In the genomic region with DNA sequence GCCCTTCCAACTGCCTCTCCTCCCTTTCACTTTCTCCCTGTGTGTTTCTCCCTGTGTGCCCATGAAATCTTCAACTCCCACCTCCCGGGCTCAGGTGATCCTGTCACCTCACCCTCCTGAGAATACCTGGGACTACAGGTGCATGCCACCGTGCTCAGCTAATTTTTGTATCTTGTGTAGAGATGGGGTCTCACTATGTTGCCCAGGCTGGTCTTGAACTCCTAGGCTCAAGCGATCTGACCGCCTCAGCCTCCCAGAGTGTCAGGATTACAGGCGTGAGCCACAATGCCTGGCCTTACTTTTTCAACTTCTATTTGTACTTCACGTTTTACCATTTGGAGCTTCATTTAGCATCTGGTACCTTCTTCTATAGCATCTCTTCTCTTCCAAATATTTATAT, we compare ENCODE assay signal across 19 cellular contexts. TPM values are rescaled to one million over a fixed set of nuclear protein-coding genes. Genes with fewer than 3 reads are reported as not detected.
DNase-seq lines count a peak whose midpoint lies in the region; ATAC-seq and TF ChIP-seq lines count a peak whose summit lies in the region.
"Had no signal": no experiment of that assay in that cellular context is flagged by ENCODE, and none has a peak within 500 bp of the region (broad histone marks: within the 10 kb centered on the region; RNA-seq: fewer than 3 reads in every experiment).

No MANE protein-coding gene starts in this region.

- H3K27ac ChIP-seq in BLaER1 treated with 17β-estradiol and CSF1 and Interleukin-3, amounts not matched to agents 10 nM and 100 nM, result peak overlapping the region in 3 of 11 experiments; percentile 6 to 37 (median 21); a peak in 3 of 22 replicates
- H3K27ac ChIP-seq: Peyer's patch had no signal

- H3K9me3 ChIP-seq in BLaER1 treated with 17β-estradiol and CSF1 and Interleukin-3, amounts not matched to agents 10 nM and 100 nM (replicated peaks in 1 of 11), result peaks cover 0 to 5% (median 0%) of the 10 kb centered on the region in 11 experiments; a peak in 2 of 22 replicates
- H3K9me3 ChIP-seq: mucosa of descending colon, Peyer's patch, upper lobe of left lung had no signal

- peak overlapping the region; percentile 73 to 89 (median 85) for H3K4me2 ChIP-seq in BLaER1 treated with 17β-estradiol and CSF1 and Interleukin-3, amounts not matched to agents 10 nM and 100 nM
- H3K4me2 ChIP-seq: smooth muscle cell had no signal

- peak overlapping the region in 4 of 11 experiments; percentile 12 to 23 (median 14); a peak in 6 of 22 replicates for H3K9ac ChIP-seq in BLaER1 treated with 17β-estradiol and CSF1 and Interleukin-3, amounts not matched to agents 10 nM and 100 nM

- 0 out of 22 replicates have a peak, but pooled peaks cover 0 to 3% (median 0%) of the 10 kb centered on the region in 11 experiments for H3K27me3 ChIP-seq in BLaER1 treated with 17β-estradiol and CSF1 and Interleukin-3, amounts not matched to agents 10 nM and 100 nM
- H3K27me3 ChIP-seq: Peyer's patch, upper lobe of left lung had no signal

- peaks cover 64% of the 10 kb centered on the region for H3K4me1 Mint-ChIP-seq in activated CD4-positive, alpha-beta T cell treated with anti-CD3 and anti-CD28 coated beads for 36 hours
- H3K4me1 Mint-ChIP-seq in activated CD8-positive, alpha-beta T cell treated with anti-CD3 and anti-CD28 coated beads for 36 hours (ENCODE audit: low read depth), result peaks cover 61% of the 10 kb centered on the region
- peaks cover 40 to 61% (median 52%) of the 10 kb centered on the region in 3 donors for H3K4me1 Mint-ChIP-seq in naive B cell

- H3K9me3 Mint-ChIP-seq in activated CD4-positive, alpha-beta T cell treated with anti-CD3 and anti-CD28 coated beads for 36 hours (ENCODE audit: low read depth), result no peaks in the 10 kb centered on the region
- no peaks in the 10 kb centered on the region for H3K9me3 Mint-ChIP-seq in activated CD8-positive, alpha-beta T cell treated with anti-CD3 and anti-CD28 coated beads for 36 hours
- peaks cover 0 to 3% (median 0%) of the 10 kb centered on the region in 7 donors for H3K9me3 Mint-ChIP-seq in naive B cell

- no peaks in the 10 kb centered on the region for H3K36me3 Mint-ChIP-seq in activated CD4-positive, alpha-beta T cell treated with anti-CD3 and anti-CD28 coated beads for 36 hours (ENCODE audit: low read depth)
- H3K36me3 Mint-ChIP-seq in activated CD8-positive, alpha-beta T cell treated with anti-CD3 and anti-CD28 coated beads for 36 hours (ENCODE audit: low read depth), result no peaks in the 10 kb centered on the region
- no peaks in the 10 kb centered on the region for H3K36me3 Mint-ChIP-seq in naive B cell

- H4K20me1 ChIP-seq in BLaER1 treated with 17β-estradiol and CSF1 and Interleukin-3, amounts not matched to agents 10 nM and 100 nM, result no peaks in the 10 kb centered on the region

- no peak for ATAC-seq in activated CD4-positive, alpha-beta T cell treated with anti-CD3 and anti-CD28 coated beads for 36 hours
- no peak for ATAC-seq in activated CD8-positive, alpha-beta T cell treated with anti-CD3 and anti-CD28 coated beads for 36 hours
- no peak for ATAC-seq in naive B cell (ENCODE audit: low read depth in 2 of 2)
- no peak for ATAC-seq in sciatic nerve
- ATAC-seq in GM21529 (IDR thresholded peaks at IDR 0.05; ENCODE audit: unreplicated experiment), result no peak

- H3K4me1 ChIP-seq in BLaER1 treated with 17β-estradiol and CSF1 and Interleukin-3, amounts not matched to agents 10 nM and 100 nM, result peaks cover 29 to 83% (median 67%) of the 10 kb centered on the region in 10 experiments
- H3K4me1 ChIP-seq: Peyer's patch had no signal

- POLR2A ChIA-PET in activated CD4-positive, alpha-beta T cell treated with anti-CD3 and anti-CD28 coated beads for 36 hours (lab: Charles Lee), result no interaction called here
- POLR2A ChIA-PET in activated CD8-positive, alpha-beta T cell treated with anti-CD3 and anti-CD28 coated beads for 36 hours (lab: Charles Lee), result no interaction called here

- intact Hi-C loops in activated CD4-positive, alpha-beta T cell treated with anti-CD3 and anti-CD28 coated beads for 36 hours (cut with DNase I, micrococcal nuclease), result loop anchor here (2.0 to 5.0 kb wide), 2 partner anchors 601 to 602 kb away; no protein-coding TSS in a partner anchor
- intact Hi-C loops in activated CD8-positive, alpha-beta T cell treated with anti-CD3 and anti-CD28 coated beads for 36 hours (cut with micrococcal nuclease), result loop anchor here (10.0 kb wide), 1 partner anchor 595 kb away; no protein-coding TSS in a partner anchor
- intact Hi-C loops in sciatic nerve (cut with DNase I), result no loop called here

- H3K36me3 ChIP-seq in BLaER1 treated with 17β-estradiol and CSF1 and Interleukin-3, amounts not matched to agents 10 nM and 100 nM, result no peaks in the 10 kb centered on the region
- H3K36me3 ChIP-seq: Peyer's patch, upper lobe of left lung had no signal

- no peak for DNase-seq in activated CD4-positive, alpha-beta T cell treated with anti-CD3 and anti-CD28 coated beads for 36 hours
- DNase-seq in activated CD4-positive, alpha-beta T cell treated with anti-CD3 and anti-CD28 coated beads for 1 hour, result no peak
- DNase-seq in activated CD8-positive, alpha-beta T cell treated with anti-CD3 and anti-CD28 coated beads for 36 hours, result no peak
- DNase-seq in naive B cell (no peak), NCI-H1694 (lab: John Stamatoyannopoulos, UW) (no peak), sciatic nerve (ENCODE audit: low spot score) (no peak)
- DNase-seq: amygdala, GF-D8, head of caudate nucleus, NCI-H1105 treated with DMSO at 0.1 percent for 48 hours, T1000 had no signal

- TF ChIP-seq CTCF in activated CD8-positive, alpha-beta T cell treated with anti-CD3 and anti-CD28 coated beads for 36 hours (IDR thresholded peaks at IDR 0.05), result no peak

- peaks cover 1% of the 10 kb centered on the region for H3K27me3 Mint-ChIP-seq in activated CD4-positive, alpha-beta T cell treated with anti-CD3 and anti-CD28 coated beads for 36 hours
- H3K27me3 Mint-ChIP-seq in activated CD8-positive, alpha-beta T cell treated with anti-CD3 and anti-CD28 coated beads for 36 hours, result peaks cover 2% of the 10 kb centered on the region
- H3K27me3 Mint-ChIP-seq in naive B cell, result peaks cover 20 to 27% (median 22%) of the 10 kb centered on the region in 3 donors

- peak overlapping the region in 9 of 10 experiments; percentile 7 to 56 (median 35); a peak in 10 of 20 replicates for H3K4me3 ChIP-seq in BLaER1 treated with 17β-estradiol and CSF1 and Interleukin-3, amounts not matched to agents 10 nM and 100 nM
- H3K4me3 ChIP-seq: mucosa of descending colon, Peyer's patch, smooth muscle cell, upper lobe of left lung had no signal

- CTCF ChIA-PET in activated CD4-positive, alpha-beta T cell treated with anti-CD3 and anti-CD28 coated beads for 36 hours (lab: Charles Lee), result interaction anchor here (0.7 to 5.0 kb wide), 8 partner anchors 9 to 152 kb away, joined by 3 to 37 read pairs (median 10); a partner anchor contains a TSS
- CTCF ChIA-PET in activated CD8-positive, alpha-beta T cell treated with anti-CD3 and anti-CD28 coated beads for 36 hours (lab: Charles Lee), result interaction anchor here (1.0 to 5.2 kb wide), 12 partner anchors 9 to 283 kb away, joined by 3 to 40 read pairs (median 6); no protein-coding TSS in a partner anchor

- H3K27ac Mint-ChIP-seq in activated CD4-positive, alpha-beta T cell treated with anti-CD3 and anti-CD28 coated beads for 36 hours, result peak overlapping the region; percentile 71
- H3K27ac Mint-ChIP-seq in activated CD8-positive, alpha-beta T cell treated with anti-CD3 and anti-CD28 coated beads for 36 hours, result no peak overlapping the region
- H3K27ac Mint-ChIP-seq in naive B cell, result peak overlapping the region in 2 of 6 donors; percentile 14 to 92
- H3K27ac Mint-ChIP-seq: dendritic cell treated with granulocyte-macrophage colony-stimulating factor and Interleukin-4, amounts not matched to agents 40 ng/mL and 50 ng/mL, for 4 days had no signal

- peak overlapping the region; percentile 51 for H3K4me3 Mint-ChIP-seq in activated CD4-positive, alpha-beta T cell treated with anti-CD3 and anti-CD28 coated beads for 36 hours
- H3K4me3 Mint-ChIP-seq in activated CD8-positive, alpha-beta T cell treated with anti-CD3 and anti-CD28 coated beads for 36 hours, result peak overlapping the region; percentile 59
- peak overlapping the region; percentile 63 to 92 (median 81) for H3K4me3 Mint-ChIP-seq in naive B cell
- H3K4me3 Mint-ChIP-seq: dendritic cell treated with granulocyte-macrophage colony-stimulating factor and Interleukin-4, amounts not matched to agents 40 ng/mL and 50 ng/mL, for 4 days had no signal

RNA-seq across cellular contexts. Expression of a gene that starts 24.9 kb away (rescaled TPM):
- not detected for total RNA-seq in activated CD4-positive, alpha-beta T cell treated with anti-CD3 and anti-CD28 coated beads for 36 hours
- total RNA-seq in activated CD8-positive, alpha-beta T cell treated with anti-CD3 and anti-CD28 coated beads for 36 hours, result not detected
- not detected for polyA plus RNA-seq in naive B cell (ENCODE audit: low read depth in 6 of 6)
- 2.5 TPM for total RNA-seq in sciatic nerve
- total RNA-seq: Peyer's patch, smooth muscle cell had no signal
- polyA plus RNA-seq: BJ had no signal
